In the genomic region with DNA sequence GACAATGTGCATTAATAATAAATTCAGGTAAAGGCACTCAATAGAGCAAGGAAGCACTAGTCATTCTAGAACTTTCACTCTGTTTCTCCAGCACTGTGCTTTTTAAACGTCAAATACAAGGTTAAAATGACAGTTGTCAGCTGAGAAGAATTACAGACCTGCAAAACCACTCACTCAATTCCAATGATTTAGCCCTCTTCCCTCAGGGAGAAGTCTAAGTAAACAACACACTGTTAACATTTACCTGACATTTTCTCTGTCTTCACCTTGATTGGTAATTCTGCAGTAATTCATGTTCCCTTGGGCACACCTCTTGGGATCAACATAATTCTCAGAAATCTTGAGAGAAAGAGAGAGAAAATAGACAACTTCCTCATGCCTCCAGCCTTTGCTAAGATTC, we compare ENCODE assay signal across 19 cellular contexts.
"Had no signal": no experiment of that assay in that cellular context is flagged by ENCODE, and none has a peak within 500 bp of the region (broad histone marks: within the 10 kb centered on the region; RNA-seq: fewer than 3 reads in every experiment).

No MANE protein-coding gene starts in this region.

- H3K4me1 ChIP-seq: right atrium auricular region, sigmoid colon, upper lobe of left lung, uterus had no signal

- H3K27ac ChIP-seq: heart right ventricle, neutrophil, right atrium auricular region, sigmoid colon, skin epidermis, upper lobe of left lung, uterus had no signal

- H3K27me3 Mint-ChIP-seq: naive B cell had no signal

- H3K27me3 ChIP-seq: heart right ventricle, neutrophil, right atrium auricular region, sigmoid colon, upper lobe of left lung, uterus had no signal

- H3K36me3 ChIP-seq: heart right ventricle, neutrophil, right atrium auricular region, sigmoid colon, upper lobe of left lung, uterus had no signal

- H3K9me3 Mint-ChIP-seq: nephron progenitor cell had no signal

- FAIRE-seq: endometrium, frontal cortex, keratinocyte had no signal

- DNase-seq: effector memory CD4-positive, alpha-beta T cell; heart right ventricle; immature natural killer cell; left colon; left ventricle myocardium superior; naive B cell; nephron progenitor cell; sigmoid colon; stimulated activated CD4-positive, alpha-beta T cell treated with anti-CD3 and anti-CD28 coated beads, Interleukin-2, amount 100 ng/mL, for 48 hours; stimulated activated naive CD4-positive, alpha-beta T cell treated with Interleukin-2 at 50 U/mL for 16 hours; upper lobe of left lung; uterus had no signal

- H3K4me3 ChIP-seq: heart right ventricle, lung, right atrium auricular region, sigmoid colon, skin epidermis, upper lobe of left lung, uterus had no signal

- H3K4me1 Mint-ChIP-seq: immature natural killer cell, naive B cell, nephron progenitor cell had no signal

- H3K4me3 Mint-ChIP-seq: immature natural killer cell, naive B cell, nephron progenitor cell had no signal

- H3K36me3 Mint-ChIP-seq: naive B cell had no signal

- H3K27ac Mint-ChIP-seq: immature natural killer cell, naive B cell, nephron progenitor cell had no signal

- H3K9me3 ChIP-seq: heart right ventricle, neutrophil, right atrium auricular region, sigmoid colon, upper lobe of left lung, uterus had no signal
